ENCODE assay signal across 1 cellular context in the genomic region with DNA sequence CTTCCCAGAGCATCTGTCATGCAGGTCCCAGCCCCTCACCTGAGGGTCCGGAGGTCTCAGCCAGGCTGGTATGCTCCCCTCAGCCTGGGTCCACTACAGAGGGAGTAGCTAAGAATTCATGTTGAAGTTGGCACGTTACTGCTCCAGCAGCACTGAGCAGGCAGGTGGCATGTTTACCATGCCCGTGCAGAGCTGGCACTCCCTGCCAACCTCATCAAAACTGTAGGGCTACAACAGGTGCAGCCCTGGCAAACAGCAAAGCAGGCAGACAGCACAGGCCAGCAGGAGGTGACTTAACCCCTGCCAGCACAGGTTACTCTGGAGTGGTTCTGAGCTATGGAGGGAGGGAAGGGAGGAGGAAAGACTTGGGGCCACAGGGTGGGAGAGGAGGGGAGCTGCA.
TF ChIP-seq lines count a peak whose summit lies in the region.

No MANE protein-coding gene starts in this region.

TF ChIP-seq in GM12878, 131 proteins besides CTCF, POLR2A, EP300 and RAD21:
- TF ChIP-seq, protein P1, sequence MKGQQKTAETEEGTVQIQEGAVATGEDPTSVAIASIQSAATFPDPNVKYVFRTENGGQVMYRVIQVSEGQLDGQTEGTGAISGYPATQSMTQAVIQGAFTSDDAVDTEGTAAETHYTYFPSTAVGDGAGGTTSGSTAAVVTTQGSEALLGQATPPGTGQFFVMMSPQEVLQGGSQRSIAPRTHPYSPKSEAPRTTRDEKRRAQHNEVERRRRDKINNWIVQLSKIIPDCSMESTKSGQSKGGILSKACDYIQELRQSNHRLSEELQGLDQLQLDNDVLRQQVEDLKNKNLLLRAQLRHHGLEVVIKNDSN (IDR thresholded peaks at IDR 0.05; ENCODE audit: borderline replicate concordance, extremely low read length, insufficient read depth, low read depth, low read length): no peak
- TF ChIP-seq TBL1XR1 (IDR thresholded peaks at IDR 0.05; ENCODE audit: low read depth, low read length) (no peak), SMARCA5 (IDR thresholded peaks at IDR 0.05) (no peak), SREBF2 (IDR thresholded peaks at IDR 0.05; ENCODE audit: low read length) (no peak), IKZF1 (conservative IDR thresholded peaks at IDR 0.05) (no peak)
- TF ChIP-seq, protein P2, sequence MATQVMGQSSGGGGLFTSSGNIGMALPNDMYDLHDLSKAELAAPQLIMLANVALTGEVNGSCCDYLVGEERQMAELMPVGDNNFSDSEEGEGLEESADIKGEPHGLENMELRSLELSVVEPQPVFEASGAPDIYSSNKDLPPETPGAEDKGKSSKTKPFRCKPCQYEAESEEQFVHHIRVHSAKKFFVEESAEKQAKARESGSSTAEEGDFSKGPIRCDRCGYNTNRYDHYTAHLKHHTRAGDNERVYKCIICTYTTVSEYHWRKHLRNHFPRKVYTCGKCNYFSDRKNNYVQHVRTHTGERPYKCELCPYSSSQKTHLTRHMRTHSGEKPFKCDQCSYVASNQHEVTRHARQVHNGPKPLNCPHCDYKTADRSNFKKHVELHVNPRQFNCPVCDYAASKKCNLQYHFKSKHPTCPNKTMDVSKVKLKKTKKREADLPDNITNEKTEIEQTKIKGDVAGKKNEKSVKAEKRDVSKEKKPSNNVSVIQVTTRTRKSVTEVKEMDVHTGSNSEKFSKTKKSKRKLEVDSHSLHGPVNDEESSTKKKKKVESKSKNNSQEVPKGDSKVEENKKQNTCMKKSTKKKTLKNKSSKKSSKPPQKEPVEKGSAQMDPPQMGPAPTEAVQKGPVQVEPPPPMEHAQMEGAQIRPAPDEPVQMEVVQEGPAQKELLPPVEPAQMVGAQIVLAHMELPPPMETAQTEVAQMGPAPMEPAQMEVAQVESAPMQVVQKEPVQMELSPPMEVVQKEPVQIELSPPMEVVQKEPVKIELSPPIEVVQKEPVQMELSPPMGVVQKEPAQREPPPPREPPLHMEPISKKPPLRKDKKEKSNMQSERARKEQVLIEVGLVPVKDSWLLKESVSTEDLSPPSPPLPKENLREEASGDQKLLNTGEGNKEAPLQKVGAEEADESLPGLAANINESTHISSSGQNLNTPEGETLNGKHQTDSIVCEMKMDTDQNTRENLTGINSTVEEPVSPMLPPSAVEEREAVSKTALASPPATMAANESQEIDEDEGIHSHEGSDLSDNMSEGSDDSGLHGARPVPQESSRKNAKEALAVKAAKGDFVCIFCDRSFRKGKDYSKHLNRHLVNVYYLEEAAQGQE (IDR thresholded peaks at IDR 0.05; ENCODE audit: low read depth, low read length): no peak
- TF ChIP-seq, protein P3, sequence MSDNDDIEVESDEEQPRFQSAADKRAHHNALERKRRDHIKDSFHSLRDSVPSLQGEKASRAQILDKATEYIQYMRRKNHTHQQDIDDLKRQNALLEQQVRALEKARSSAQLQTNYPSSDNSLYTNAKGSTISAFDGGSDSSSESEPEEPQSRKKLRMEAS (IDR thresholded peaks at IDR 0.05; ENCODE audit: low read depth, low read length): no peak
- TF ChIP-seq, protein P4, sequence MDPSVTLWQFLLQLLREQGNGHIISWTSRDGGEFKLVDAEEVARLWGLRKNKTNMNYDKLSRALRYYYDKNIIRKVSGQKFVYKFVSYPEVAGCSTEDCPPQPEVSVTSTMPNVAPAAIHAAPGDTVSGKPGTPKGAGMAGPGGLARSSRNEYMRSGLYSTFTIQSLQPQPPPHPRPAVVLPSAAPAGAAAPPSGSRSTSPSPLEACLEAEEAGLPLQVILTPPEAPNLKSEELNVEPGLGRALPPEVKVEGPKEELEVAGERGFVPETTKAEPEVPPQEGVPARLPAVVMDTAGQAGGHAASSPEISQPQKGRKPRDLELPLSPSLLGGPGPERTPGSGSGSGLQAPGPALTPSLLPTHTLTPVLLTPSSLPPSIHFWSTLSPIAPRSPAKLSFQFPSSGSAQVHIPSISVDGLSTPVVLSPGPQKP (IDR thresholded peaks at IDR 0.05; ENCODE audit: low read depth, low read length): no peak
TF ChIP-seq in GM12878: peak in this region for 0.
